ENCODE assay signal across 8 cellular contexts in genomic region chr17:38286501-38287091, GRCh38. TPM values are rescaled to one million over a fixed set of nuclear protein-coding genes. Genes with fewer than 3 reads are reported as not detected.
DNase-seq lines count a peak whose midpoint lies in the region; ATAC-seq and FAIRE-seq lines count a peak whose summit lies in the region.
"Not testable (repeated sequence)": the region's sequence is repeated elsewhere in the genome, so short reads cannot be mapped to it uniquely, and the experiment has no call there.

No MANE protein-coding gene starts in this region.

- CTCF ChIA-PET in activated CD8-positive, alpha-beta memory T cell treated with anti-CD3 and anti-CD28 coated beads, Interleukin-2, amount 10 ng/mL, durations not matched to agents 7 days and 5 days (lab: Charles Lee) = interaction anchor here (0.6 to 0.7 kb wide), 2 partner anchors 14 to 63 kb away, joined by 3 to 5 read pairs; no protein-coding TSS in a partner anchor

- H3K27ac ChIP-seq in rectal smooth muscle tissue (ENCODE audit: low read depth, low read length) = peak overlapping the region; percentile 30

- not testable (repeated sequence) for H3K36me3 ChIP-seq in rectal smooth muscle tissue (ENCODE audit: control insufficient read depth, insufficient read depth, low read length)

- not testable (repeated sequence) for FAIRE-seq in RCC 7860 (lab: Jason Lieb, UNC)

- not testable (repeated sequence) for H3K4me3 ChIP-seq in rectal smooth muscle tissue (ENCODE audit: low read length)

- H3K27me3 Mint-ChIP-seq in activated CD8-positive, alpha-beta memory T cell treated with anti-CD3 and anti-CD28 coated beads, Interleukin-2, amount 10 ng/mL, durations not matched to agents 7 days and 5 days = not testable (repeated sequence)

- H3K4me1 ChIP-seq in rectal smooth muscle tissue (ENCODE audit: control insufficient read depth, insufficient read depth, low read length) = not testable (repeated sequence)

- peak overlapping the region; percentile 42 for H3K4me3 Mint-ChIP-seq in activated CD8-positive, alpha-beta memory T cell treated with anti-CD3 and anti-CD28 coated beads, Interleukin-2, amount 10 ng/mL, durations not matched to agents 7 days and 5 days

- ATAC-seq in GM18861 (IDR thresholded peaks at IDR 0.05; ENCODE audit: unreplicated experiment) = peak; percentile 59
- ATAC-seq in HG03571 (IDR thresholded peaks at IDR 0.05; ENCODE audit: unreplicated experiment) = peak; percentile 59
- peak; percentile 92 for ATAC-seq in activated CD8-positive, alpha-beta memory T cell treated with anti-CD3 and anti-CD28 coated beads, Interleukin-2, amount 10 ng/mL, durations not matched to agents 7 days and 5 days

- H3K4me1 Mint-ChIP-seq in activated CD8-positive, alpha-beta memory T cell treated with anti-CD3 and anti-CD28 coated beads, Interleukin-2, amount 10 ng/mL, durations not matched to agents 7 days and 5 days = not testable (repeated sequence)

- H3K27me3 ChIP-seq in rectal smooth muscle tissue (ENCODE audit: control insufficient read depth, insufficient read depth, low read length) = not testable (repeated sequence)

- not testable (repeated sequence) for H3K9me3 Mint-ChIP-seq in activated CD8-positive, alpha-beta memory T cell treated with anti-CD3 and anti-CD28 coated beads, Interleukin-2, amount 10 ng/mL, durations not matched to agents 7 days and 5 days (ENCODE audit: low read depth)

- not testable (repeated sequence) for H3K9ac ChIP-seq in rectal smooth muscle tissue (ENCODE audit: low read length)

- DNase-seq in A172 (ENCODE audit: low spot score) = peak; percentile 71
- peak; percentile 60 for DNase-seq in RCC 7860 (ENCODE audit: low spot score)
- DNase-seq in activated CD8-positive, alpha-beta memory T cell treated with anti-CD3 and anti-CD28 coated beads, Interleukin-2, amount 10 ng/mL, durations not matched to agents 7 days and 5 days = peak; percentile 51
- DNase-seq in dermis blood vessel endothelial cell = peak; percentile 0
- peak; percentile 93 for DNase-seq in islet precursor cell

- H3K27ac Mint-ChIP-seq in activated CD8-positive, alpha-beta memory T cell treated with anti-CD3 and anti-CD28 coated beads, Interleukin-2, amount 10 ng/mL, durations not matched to agents 7 days and 5 days = peak overlapping the region; percentile 78

- H3K36me3 Mint-ChIP-seq in activated CD8-positive, alpha-beta memory T cell treated with anti-CD3 and anti-CD28 coated beads, Interleukin-2, amount 10 ng/mL, durations not matched to agents 7 days and 5 days = not testable (repeated sequence)

RNA-seq across cellular contexts. Expression of gene MRPL45, which starts 10.4 kb away (rescaled TPM):
- 51.6 and 55.2 TPM in 2 replicates for total RNA-seq in A172 (2014; rRNA removed; shearing (Covaris generic))
- total RNA-seq in activated CD8-positive, alpha-beta memory T cell treated with anti-CD3 and anti-CD28 coated beads, Interleukin-2, amount 10 ng/mL, durations not matched to agents 7 days and 5 days = 10 to 100 TPM; 22.3 to 36.8 TPM
- total RNA-seq in dermis blood vessel endothelial cell = 37.8 and 39.6 TPM in 2 replicates

RNA-seq across cellular contexts. Expression of gene GPR179, which starts 57.2 kb away (rescaled TPM):
- total RNA-seq in A172 (2014; rRNA removed; shearing (Covaris generic)) = 0.46 TPM in 1 of 2 replicates, not detected in the other
- under 1 TPM in 1 of 2 experiments, not detected in 1; 0.02 TPM for total RNA-seq in activated CD8-positive, alpha-beta memory T cell treated with anti-CD3 and anti-CD28 coated beads, Interleukin-2, amount 10 ng/mL, durations not matched to agents 7 days and 5 days
- total RNA-seq in dermis blood vessel endothelial cell = not detected in 2 replicates

Comparison
In these comparisons a context has a peak if more than half of its experiments do, and no peak if none do; other contexts are left out.
1. DNase-seq: peak in every context shown above with its lines; median percentile 93 in islet precursor cell; 71 in A172; 60 in RCC 7860; 51 in activated CD8-positive, alpha-beta memory T cell treated with anti-CD3 and anti-CD28 coated beads, Interleukin-2, amount 10 ng/mL, durations not matched to agents 7 days and 5 days; 0 in dermis blood vessel endothelial cell.